ENCODE assay signal across 20 cellular contexts in genomic region chr2:64210816-64211215, GRCh38.
DNase-seq lines count a peak whose midpoint lies in the region; ATAC-seq, FAIRE-seq and TF ChIP-seq lines count a peak whose summit lies in the region.
"Had no signal": no experiment of that assay in that cellular context is flagged by ENCODE, and none has a peak within 500 bp of the region (broad histone marks: within the 10 kb centered on the region; RNA-seq: fewer than 3 reads in every experiment).

No MANE protein-coding gene starts in this region.

- H3K27ac Mint-ChIP-seq in activated CD8-positive, alpha-beta T cell treated with anti-CD3 and anti-CD28 coated beads for 36 hours: peak overlapping the region; percentile 1
- no peak overlapping the region for H3K27ac Mint-ChIP-seq in activated CD8-positive, alpha-beta T cell treated with anti-CD3 and anti-CD28 coated beads, Interleukin-2, amount 10 ng/mL, durations not matched to agents 7 days and 5 days

- H3K36me3 ChIP-seq in PC-3 (ENCODE audit: low read depth, low read length) (no peaks in the 10 kb centered on the region), esophagus (ENCODE audit: control insufficient read depth in 2 of 2, insufficient read depth in 2 of 2, low read length in 1 of 2) (no peaks in the 10 kb centered on the region), small intestine (ENCODE audit: control insufficient read depth in 2 of 2, insufficient read depth in 2 of 2, low read length in 2 of 2) (no peaks in the 10 kb centered on the region)
- H3K36me3 ChIP-seq: ascending aorta, ovary had no signal

- H3K9me2 ChIP-seq in PC-3 (replicated peaks; ENCODE audit: low read length): no peaks in the 10 kb centered on the region

- ATAC-seq in activated CD8-positive, alpha-beta T cell treated with anti-CD3 and anti-CD28 coated beads for 36 hours: no peak
- no peak for ATAC-seq in activated CD8-positive, alpha-beta T cell treated with anti-CD3 and anti-CD28 coated beads, Interleukin-2, amount 10 ng/mL, durations not matched to agents 7 days and 5 days
- ATAC-seq in PC-3 (peak; percentile 43), HG02870 (IDR thresholded peaks at IDR 0.05; ENCODE audit: unreplicated experiment) (no peak)
- ATAC-seq: HepG2 had no signal

- no peaks in the 10 kb centered on the region for H3K9me3 Mint-ChIP-seq in activated CD8-positive, alpha-beta T cell treated with anti-CD3 and anti-CD28 coated beads for 36 hours
- no peaks in the 10 kb centered on the region for H3K9me3 Mint-ChIP-seq in activated CD8-positive, alpha-beta T cell treated with anti-CD3 and anti-CD28 coated beads, Interleukin-2, amount 10 ng/mL, durations not matched to agents 7 days and 5 days (ENCODE audit: insufficient read depth)

- H3K36me3 Mint-ChIP-seq in activated CD8-positive, alpha-beta T cell treated with anti-CD3 and anti-CD28 coated beads for 36 hours (ENCODE audit: low read depth): no peaks in the 10 kb centered on the region
- peaks cover 3% of the 10 kb centered on the region for H3K36me3 Mint-ChIP-seq in activated CD8-positive, alpha-beta T cell treated with anti-CD3 and anti-CD28 coated beads, Interleukin-2, amount 10 ng/mL, durations not matched to agents 7 days and 5 days (ENCODE audit: low read depth)

- no peaks in the 10 kb centered on the region for H3F3A ChIP-seq in PC-3 (ENCODE audit: low read length, unreplicated experiment)

- no TSS peak for BruUV-seq in PC-3 (replicated peaks; lab: Mats Ljungman, UMichigan)

- DNase-seq in activated CD8-positive, alpha-beta T cell treated with anti-CD3 and anti-CD28 coated beads for 36 hours: no peak
- no peak for DNase-seq in activated CD8-positive, alpha-beta T cell treated with anti-CD3 and anti-CD28 coated beads, Interleukin-2, amount 10 ng/mL, durations not matched to agents 7 days and 5 days
- DNase-seq in PC-3: peak; percentile 57
- peak; percentile 76 for DNase-seq in small intestine
- DNase-seq in DMS53 (lab: John Stamatoyannopoulos, UW): no peak
- DNase-seq in NCI-H1092 treated with DMSO at 0.1 percent for 48 hours (lab: John Stamatoyannopoulos, UW): no peak
- DNase-seq: ACHN; glutamatergic neuron; NCI-H2081 treated with DMSO at 0.1 percent for 48 hours; NCI-H82; ovary; stimulated activated naive CD4-positive, alpha-beta T cell treated with Interleukin-2 at 50 U/mL for 16 hours; SW 1271 had no signal

- CTCF ChIA-PET in activated CD8-positive, alpha-beta T cell treated with anti-CD3 and anti-CD28 coated beads for 36 hours (lab: Charles Lee): interaction anchor here (0.7 kb wide), 1 partner anchor 12 kb away, joined by 3 read pairs; no protein-coding TSS in a partner anchor
- CTCF ChIA-PET in activated CD8-positive, alpha-beta T cell treated with anti-CD3 and anti-CD28 coated beads, Interleukin-2, amount 10 ng/mL, durations not matched to agents 7 days and 5 days (lab: Charles Lee): interaction anchor here (1.6 kb wide), 1 partner anchor 11 kb away, joined by 4 read pairs; no protein-coding TSS in a partner anchor
- CTCF ChIA-PET in PC-3 (lab: Charles Lee): no interaction called here

- no peak for TF ChIP-seq CTCF in activated CD8-positive, alpha-beta T cell treated with anti-CD3 and anti-CD28 coated beads for 36 hours (IDR thresholded peaks at IDR 0.05)
- no peak for TF ChIP-seq CTCF in PC-3 (conservative IDR thresholded peaks at IDR 0.05; ENCODE audit: low read depth, low read length)

- H3K4me3 Mint-ChIP-seq in activated CD8-positive, alpha-beta T cell treated with anti-CD3 and anti-CD28 coated beads for 36 hours: no peak overlapping the region
- no peak overlapping the region for H3K4me3 Mint-ChIP-seq in activated CD8-positive, alpha-beta T cell treated with anti-CD3 and anti-CD28 coated beads, Interleukin-2, amount 10 ng/mL, durations not matched to agents 7 days and 5 days

- WGBS in esophagus, 2 donors: 49 to 74% methylated on average over 3 of the region's 3 CpGs
- WGBS in small intestine, 3 donors: 62 to 85% (median 80%) methylated on average over 3 of the region's 3 CpGs

- no peak overlapping the region for H3K9ac ChIP-seq in PC-3 (ENCODE audit: low read length)

- H3K27me3 ChIP-seq in PC-3 (ENCODE audit: low read length) (no peaks in the 10 kb centered on the region), esophagus (ENCODE audit: control insufficient read depth in 1 of 2, insufficient read depth in 2 of 2, low read length in 2 of 2) (no peaks in the 10 kb centered on the region), small intestine (ENCODE audit: control insufficient read depth in 2 of 2, insufficient read depth in 2 of 2, low read length in 2 of 2) (no peaks in the 10 kb centered on the region)
- H3K27me3 ChIP-seq: ascending aorta, ovary had no signal

- no peak overlapping the region for H3K4me2 ChIP-seq in PC-3 (ENCODE audit: low read length)

- H3K9me3 ChIP-seq in PC-3 (ENCODE audit: low read length) (no peaks in the 10 kb centered on the region), esophagus (ENCODE audit: control insufficient read depth in 2 of 2, insufficient read depth in 1 of 2, low read depth in 1 of 2, low read length in 1 of 2) (no peaks in the 10 kb centered on the region), small intestine (ENCODE audit: control insufficient read depth, low read depth) (no peaks in the 10 kb centered on the region)
- H3K9me3 ChIP-seq: ascending aorta, ovary had no signal

- no peak overlapping the region for H2AFZ ChIP-seq in PC-3 (ENCODE audit: low read length)

- H3K79me2 ChIP-seq in PC-3 (ENCODE audit: low read length): no peaks in the 10 kb centered on the region

- H3K27me3 Mint-ChIP-seq in activated CD8-positive, alpha-beta T cell treated with anti-CD3 and anti-CD28 coated beads for 36 hours: no peaks in the 10 kb centered on the region
- H3K27me3 Mint-ChIP-seq in activated CD8-positive, alpha-beta T cell treated with anti-CD3 and anti-CD28 coated beads, Interleukin-2, amount 10 ng/mL, durations not matched to agents 7 days and 5 days (ENCODE audit: low read depth): no peaks in the 10 kb centered on the region

- POLR2A ChIA-PET in activated CD8-positive, alpha-beta T cell treated with anti-CD3 and anti-CD28 coated beads for 36 hours (lab: Charles Lee): interaction anchor here (0.9 to 1.6 kb wide), 5 partner anchors 13 to 120 kb away, joined by 3 to 5 read pairs (median 3); partner anchors contain the start of gene PELI1
- POLR2A ChIA-PET in activated CD8-positive, alpha-beta T cell treated with anti-CD3 and anti-CD28 coated beads, Interleukin-2, amount 10 ng/mL, durations not matched to agents 7 days and 5 days (lab: Charles Lee): interaction anchor here (1.2 to 1.3 kb wide), 2 partner anchors 17 to 68 kb away, joined by 3 read pairs; no protein-coding TSS in a partner anchor
- POLR2A ChIA-PET in PC-3 (lab: Charles Lee; ENCODE audit: unreplicated experiment): no interaction called here

- H4K20me1 ChIP-seq in PC-3 (ENCODE audit: low read length): no peaks in the 10 kb centered on the region

- no peak for FAIRE-seq in small intestine (lab: Jason Lieb, UNC)
- FAIRE-seq: HepG2, RCC 7860, urothelium cell line had no signal

- H3K4me1 Mint-ChIP-seq in activated CD8-positive, alpha-beta T cell treated with anti-CD3 and anti-CD28 coated beads for 36 hours (ENCODE audit: low read depth): peaks cover 72% of the 10 kb centered on the region
- H3K4me1 Mint-ChIP-seq in activated CD8-positive, alpha-beta T cell treated with anti-CD3 and anti-CD28 coated beads, Interleukin-2, amount 10 ng/mL, durations not matched to agents 7 days and 5 days (ENCODE audit: low read depth): peaks cover 48% of the 10 kb centered on the region

- no peak overlapping the region for H3K4me3 ChIP-seq in PC-3 (ENCODE audit: low read length)
- H3K4me3 ChIP-seq in esophagus (ENCODE audit: low read depth in 1 of 2, low read length in 2 of 2): no peak overlapping the region
- no peak overlapping the region for H3K4me3 ChIP-seq in small intestine (ENCODE audit: low read depth in 1 of 2, low read length in 2 of 2)
- H3K4me3 ChIP-seq: ascending aorta, coronary artery, ovary had no signal

- H3K4me1 ChIP-seq in PC-3 (ENCODE audit: insufficient read depth, low read length) (peaks cover 23% of the 10 kb centered on the region), esophagus (ENCODE audit: control insufficient read depth in 2 of 2, insufficient read depth in 2 of 2, low read length in 1 of 2) (peaks cover 0 to 8% of the 10 kb centered on the region in 2 donors), small intestine (ENCODE audit: control insufficient read depth in 2 of 2, insufficient read depth in 1 of 2, low read depth in 1 of 2, low read length in 1 of 2) (peaks cover 2 to 3% of the 10 kb centered on the region in 2 donors)
- H3K4me1 ChIP-seq: ascending aorta had no signal

- intact Hi-C loops in activated CD8-positive, alpha-beta T cell treated with anti-CD3 and anti-CD28 coated beads for 36 hours (cut with micrococcal nuclease): loop anchor here (5.0 kb wide), 1 partner anchor 174 kb away; no protein-coding TSS in a partner anchor
- intact Hi-C loops in PC-3 (cut with micrococcal nuclease): no loop called here

- H3K27ac ChIP-seq in PC-3 (ENCODE audit: low read length) (peak overlapping the region; percentile 40), esophagus (ENCODE audit: low read depth in 2 of 2, low read length in 1 of 2) (peak overlapping the region; percentile 86 to 94), small intestine (ENCODE audit: low read depth in 1 of 2, low read length in 1 of 2) (no peak overlapping the region)
- H3K27ac ChIP-seq: ascending aorta, coronary artery, ovary had no signal

Comparison
In these comparisons a context has a peak if more than half of its experiments do, and no peak if none do; other contexts are left out.
1. DNase-seq: peak in PC-3 (single experiment) and small intestine (single experiment); none in activated CD8-positive, alpha-beta T cell treated with anti-CD3 and anti-CD28 coated beads for 36 hours (single experiment), activated CD8-positive, alpha-beta T cell treated with anti-CD3 and anti-CD28 coated beads, Interleukin-2, amount 10 ng/mL, durations not matched to agents 7 days and 5 days (single experiment), DMS53 (single experiment) and NCI-H1092 treated with DMSO at 0.1 percent for 48 hours (single experiment).
2. H3K27ac ChIP-seq: peak in PC-3 (single experiment) and esophagus (2 of 2); none in small intestine (0 of 2).